Comparison of ENCODE assay signal across 21 cellular contexts in the genomic region with DNA sequence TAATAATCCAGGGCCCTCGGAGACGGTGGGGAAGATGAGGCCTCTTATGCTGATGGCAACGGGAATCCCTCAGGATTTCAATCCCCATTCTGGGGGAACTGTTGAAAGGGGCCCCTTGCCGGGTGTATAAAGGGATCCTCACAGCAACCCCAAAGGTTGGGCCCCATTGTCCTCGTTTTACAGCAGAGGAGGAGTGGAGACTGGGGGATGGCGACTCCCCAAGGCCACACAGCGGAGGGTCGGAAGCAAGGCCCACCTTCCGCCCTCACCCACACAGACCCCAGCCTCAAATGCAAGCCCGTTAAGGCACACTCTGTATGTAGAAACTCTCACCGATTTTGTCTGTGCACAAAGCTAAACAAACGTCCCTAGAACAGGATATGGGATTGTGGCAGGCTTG.
DNase-seq lines count a peak whose midpoint lies in the region; ATAC-seq, FAIRE-seq and TF ChIP-seq lines count a peak whose summit lies in the region.
"Had no signal": no experiment of that assay in that cellular context is flagged by ENCODE, and none has a peak within 500 bp of the region (broad histone marks: within the 10 kb centered on the region; RNA-seq: fewer than 3 reads in every experiment).

No MANE protein-coding gene starts in this region.

- peak overlapping the region; percentile 57 for H3K27ac Mint-ChIP-seq in neural crest cell (ENCODE audit: unreplicated experiment)
- H3K27ac Mint-ChIP-seq in CD8-positive, alpha-beta T cell: no peak overlapping the region

- H3K4me1 ChIP-seq in A549: peaks cover 20% of the 10 kb centered on the region
- H3K4me1 ChIP-seq in CD8-positive, alpha-beta T cell (ENCODE audit: insufficient read depth, low read length): no peaks in the 10 kb centered on the region

- H3K4me3 Mint-ChIP-seq in neural crest cell: no peak overlapping the region
- H3K4me3 Mint-ChIP-seq in CD8-positive, alpha-beta T cell: no peak overlapping the region

- FAIRE-seq in A549 (lab: Jason Lieb, UNC): no peak
- FAIRE-seq: RCC 7860 had no signal

- no peak overlapping the region for H3K4me2 ChIP-seq in A549

- no peak for TF ChIP-seq RAD21 in A549 (conservative IDR thresholded peaks at IDR 0.05 in 1 of 2, IDR thresholded peaks at IDR 0.05 in 1 of 2)

- no peaks in the 10 kb centered on the region for H3K36me3 Mint-ChIP-seq in neural crest cell (ENCODE audit: low read depth)
- H3K36me3 Mint-ChIP-seq in CD8-positive, alpha-beta T cell: no peaks in the 10 kb centered on the region

- H3K9me3 ChIP-seq in A549 (no peaks in the 10 kb centered on the region), KOPT-K1 (ENCODE audit: insufficient read depth, low read length, poor library complexity, severe bottlenecking) (no peaks in the 10 kb centered on the region)
- no peaks in the 10 kb centered on the region for H3K9me3 ChIP-seq in CD8-positive, alpha-beta T cell (ENCODE audit: low read length)
- H3K9me3 ChIP-seq: SJCRH30 had no signal

- no peaks in the 10 kb centered on the region for H3K36me3 ChIP-seq in KOPT-K1 (ENCODE audit: insufficient read depth, low read length)
- no peaks in the 10 kb centered on the region for H3K36me3 ChIP-seq in CD8-positive, alpha-beta T cell (ENCODE audit: insufficient read depth, low read length)
- H3K36me3 ChIP-seq: SJCRH30 had no signal

- CTCF ChIA-PET in A549 (lab: Yijun Ruan, JAX): interaction anchor here (0.6 to 3.6 kb wide), 8 partner anchors 327 to 844 kb away, joined by 3 to 32 read pairs (median 4); partner anchors contain the start of gene RTL1
- CTCF ChIA-PET in CD8-positive, alpha-beta T cell (lab: Charles Lee): no interaction called here

- TF ChIP-seq CTCF in A549 (IDR thresholded peaks at IDR 0.05): no peak
- TF ChIP-seq CTCF in neural crest cell (conservative IDR thresholded peaks at IDR 0.05): no peak
- TF ChIP-seq CTCF in CD8-positive, alpha-beta T cell (IDR thresholded peaks at IDR 0.05): no peak

- no peak for TF ChIP-seq EP300 in A549 (IDR thresholded peaks at IDR 0.05)

- no peak for TF ChIP-seq POLR2A in A549 (IDR thresholded peaks at IDR 0.05; ENCODE audit: low read length)

- no peaks in the 10 kb centered on the region for H3K27me3 Mint-ChIP-seq in neural crest cell (ENCODE audit: low read depth)
- H3K27me3 Mint-ChIP-seq in CD8-positive, alpha-beta T cell (ENCODE audit: low read depth): peaks cover 7% of the 10 kb centered on the region

- intact Hi-C loops in CD8-positive, alpha-beta T cell (cut with DNase I, micrococcal nuclease): no loop called here

- no peaks in the 10 kb centered on the region for H3K9me3 Mint-ChIP-seq in neural crest cell
- H3K9me3 Mint-ChIP-seq in CD8-positive, alpha-beta T cell: no peaks in the 10 kb centered on the region

- POLR2A ChIA-PET in A549 (lab: Yijun Ruan, JAX): interaction anchor here (0.5 kb wide), 1 partner anchor 206 kb away, joined by 5 read pairs; no protein-coding TSS in a partner anchor
- POLR2A ChIA-PET in CD8-positive, alpha-beta T cell (lab: Charles Lee): no interaction called here

- no peak for ATAC-seq in A549
- ATAC-seq in CD8-positive, alpha-beta T cell: no peak
- no peak for ATAC-seq in GM18520 (IDR thresholded peaks at IDR 0.05; ENCODE audit: unreplicated experiment)
- ATAC-seq: HCT116 had no signal

- H3K4me1 Mint-ChIP-seq in neural crest cell: peaks cover 31% of the 10 kb centered on the region
- no peaks in the 10 kb centered on the region for H3K4me1 Mint-ChIP-seq in CD8-positive, alpha-beta T cell (ENCODE audit: low read depth)

- no peak overlapping the region for H3K4me3 ChIP-seq in A549
- H3K4me3 ChIP-seq in CD8-positive, alpha-beta T cell (ENCODE audit: low read depth, low read length): no peak overlapping the region
- H3K4me3 ChIP-seq: GM23248, SJCRH30 had no signal

- DNase-seq in A549 (ENCODE audit: low read depth in 1 of 2, low spot score in 1 of 2) (no peak), islet precursor cell (peak; percentile 35), neural crest cell (ENCODE audit: low read depth, low spot score) (no peak), KG1 (lab: John Stamatoyannopoulos, UW) (no peak), NCI-H1092 (lab: John Stamatoyannopoulos, UW) (no peak)
- no peak for DNase-seq in CD8-positive, alpha-beta T cell
- DNase-seq: 8988T, AML-193, Karpas-422, MV-4-11, NCI-H1694 treated with DMSO at 0.1 percent for 48 hours, NCI-H2081 treated with DMSO at 0.1 percent for 48 hours, NCI-H2171 treated with DMSO at 0.1 percent for 48 hours, NCI-H524 treated with DMSO at 0.1 percent for 48 hours, OCI-M1 had no signal

- H3K27ac ChIP-seq in A549 (peak overlapping the region; percentile 2 to 85; a peak in 4 of 6 replicates), KOPT-K1 (ENCODE audit: low read depth, low read length, poor library complexity, severe bottlenecking) (peak overlapping the region; percentile 72)
- no peak overlapping the region for H3K27ac ChIP-seq in CD8-positive, alpha-beta T cell (ENCODE audit: low read depth, low read length)
- H3K27ac ChIP-seq: GM23248 had no signal

- WGBS in A549 (ENCODE audit: missing lambda C conversion rate): 84% methylated on average over 12 of the region's 12 CpGs

- H3K27me3 ChIP-seq in CD8-positive, alpha-beta T cell (ENCODE audit: insufficient read depth, low read length): no peaks in the 10 kb centered on the region
- H3K27me3 ChIP-seq: SJCRH30 had no signal

TF ChIP-seq in A549, 52 proteins besides CTCF, POLR2A, EP300 and RAD21:
- TF ChIP-seq, protein P1, sequence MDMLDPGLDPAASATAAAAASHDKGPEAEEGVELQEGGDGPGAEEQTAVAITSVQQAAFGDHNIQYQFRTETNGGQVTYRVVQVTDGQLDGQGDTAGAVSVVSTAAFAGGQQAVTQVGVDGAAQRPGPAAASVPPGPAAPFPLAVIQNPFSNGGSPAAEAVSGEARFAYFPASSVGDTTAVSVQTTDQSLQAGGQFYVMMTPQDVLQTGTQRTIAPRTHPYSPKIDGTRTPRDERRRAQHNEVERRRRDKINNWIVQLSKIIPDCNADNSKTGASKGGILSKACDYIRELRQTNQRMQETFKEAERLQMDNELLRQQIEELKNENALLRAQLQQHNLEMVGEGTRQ (IDR thresholded peaks at IDR 0.05): no peak
- TF ChIP-seq MAFK (IDR thresholded peaks at IDR 0.05; ENCODE audit: partially characterized antibody) (no peak), FOSL2 (IDR thresholded peaks at IDR 0.05) (no peak), FOSL2 (CRISPR knock-in tag; IDR thresholded peaks at IDR 0.05) (no peak), GATA3 (IDR thresholded peaks at IDR 0.05; ENCODE audit: borderline replicate concordance) (no peak), BHLHE40 (IDR thresholded peaks at IDR 0.05; ENCODE audit: low read depth, low read length) (no peak), MYC (IDR thresholded peaks at IDR 0.05; ENCODE audit: borderline replicate concordance, low read length) (no peak), SMC3 (IDR thresholded peaks at IDR 0.05) (no peak), HOXB5 (CRISPR knock-in tag; IDR thresholded peaks at IDR 0.05) (no peak)
- TF ChIP-seq, protein P2, sequence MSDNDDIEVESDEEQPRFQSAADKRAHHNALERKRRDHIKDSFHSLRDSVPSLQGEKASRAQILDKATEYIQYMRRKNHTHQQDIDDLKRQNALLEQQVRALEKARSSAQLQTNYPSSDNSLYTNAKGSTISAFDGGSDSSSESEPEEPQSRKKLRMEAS (IDR thresholded peaks at IDR 0.05): no peak
